28 cellular contexts compared by ENCODE assay signal in genomic region chr1:151610142-151610541, GRCh38.
"Had no signal": no experiment of that assay in that cellular context is flagged by ENCODE, and none has a peak within 500 bp of the region (broad histone marks: within the 10 kb centered on the region; RNA-seq: fewer than 3 reads in every experiment).

No MANE protein-coding gene starts in this region.

- H3K9me3 ChIP-seq: body of pancreas, esophagus muscularis mucosa, gastrocnemius medialis, heart left ventricle had no signal

- DNase-seq: activated CD4-positive, alpha-beta T cell treated with anti-CD3 and anti-CD28 coated beads for 36 hours; activated CD4-positive, alpha-beta T cell treated with anti-CD3 and anti-CD28 coated beads, Interleukin-2, amount 10 ng/mL, durations not matched to agents 24 days and 14 days; activated CD4-positive, CD25-positive, alpha-beta regulatory T cell; activated CD4-positive, CD25-positive, alpha-beta regulatory T cell treated with anti-CD3 and anti-CD28 coated beads, Interleukin-2, amount 50 U/mL, for 72 hours; activated CD8-positive, alpha-beta memory T cell treated with anti-CD3 and anti-CD28 coated beads for 24 hours; activated CD8-positive, alpha-beta T cell treated with anti-CD3 and anti-CD28 coated beads for 36 hours; activated effector memory CD4-positive, alpha-beta T cell treated with Interleukin-2 at 50 U/mL for 16 hours; activated gamma-delta T cell treated with Interleukin-2 at 50 U/mL for 16 hours; activated naive CD4-positive, alpha-beta T cell treated with anti-CD3 and anti-CD28 coated beads, Interleukin-2, amount 50 U/mL, for 16 hours; activated naive CD4-positive, alpha-beta T cell treated with Interleukin-2 at 50 U/mL for 16 hours; activated T-cell treated with anti-CD3 and anti-CD28 coated beads, Interleukin-2, amount 50 U/mL, for 4 hours; amniotic stem cell; aorta; body of pancreas; caudate nucleus; cortex of kidney; dermis blood vessel endothelial cell; effector CD4-positive, alpha-beta T cell; effector memory CD8-positive, alpha-beta T cell; erythroblast; foreskin keratinocyte; gastrocnemius medialis; glutamatergic neuron; heart left ventricle; T-helper 9 cell had no signal

- H3K4me3 ChIP-seq: body of pancreas, esophagus muscularis mucosa, gastrocnemius medialis, heart left ventricle had no signal

- ATAC-seq: activated CD4-positive, alpha-beta T cell treated with anti-CD3 and anti-CD28 coated beads for 36 hours; activated CD8-positive, alpha-beta T cell treated with anti-CD3 and anti-CD28 coated beads for 36 hours; activated T-cell treated with anti-CD3 and anti-CD28 coated beads, Interleukin-2, amount 50 U/mL, for 4 hours; activated T-helper 17 cell treated with anti-CD3 and anti-CD28 coated beads, Interleukin-2, amount 50 U/mL, for 72 hours; body of pancreas; effector memory CD8-positive, alpha-beta T cell; foreskin keratinocyte; gastrocnemius medialis; heart left ventricle had no signal

- H3K27ac ChIP-seq: body of pancreas, foreskin keratinocyte had no signal

- FAIRE-seq: colon had no signal

- H3K27me3 ChIP-seq: body of pancreas, esophagus muscularis mucosa, foreskin keratinocyte, gastrocnemius medialis, heart left ventricle had no signal

- H3K36me3 ChIP-seq: esophagus muscularis mucosa, gastrocnemius medialis had no signal
